In genomic region chr12:95918194-95918993, GRCh38 we compare ENCODE assay signal across 9 cellular contexts. TPM values are rescaled to one million over a fixed set of nuclear protein-coding genes. Genes with fewer than 3 reads are reported as not detected.
DNase-seq lines count a peak whose midpoint lies in the region; ATAC-seq and TF ChIP-seq lines count a peak whose summit lies in the region.
"Had no signal": no experiment of that assay in that cellular context is flagged by ENCODE, and none has a peak within 500 bp of the region (broad histone marks: within the 10 kb centered on the region; RNA-seq: fewer than 3 reads in every experiment).

No MANE protein-coding gene starts in this region.

- peak overlapping the region; percentile 38; the same call in 1 of the 2 replicates for H2AFZ ChIP-seq in OCI-LY7 (ENCODE audit: low read length)

- no peak overlapping the region for H3K4me2 ChIP-seq in OCI-LY7 (ENCODE audit: low read length)

- POLR2A ChIA-PET in OCI-LY7 (lab: Charles Lee) = interaction anchor here (1.1 kb wide), 1 partner anchor 34 kb away, joined by 3 read pairs; no protein-coding TSS in a partner anchor

- H4K20me1 ChIP-seq in OCI-LY7 (ENCODE audit: insufficient read depth, low read length) = no peaks in the 10 kb centered on the region

- H3K4me1 Mint-ChIP-seq in glutamatergic neuron (ENCODE audit: low read depth, unreplicated experiment) = peaks cover 2% of the 10 kb centered on the region

- H3K9me3 Mint-ChIP-seq in glutamatergic neuron (ENCODE audit: unreplicated experiment) = no peaks in the 10 kb centered on the region

- TF ChIP-seq CTCF in OCI-LY7 (conservative IDR thresholded peaks at IDR 0.05; ENCODE audit: low read length) = peak; percentile 93
- peak; percentile 80 for TF ChIP-seq CTCF in glutamatergic neuron (IDR thresholded peaks at IDR 0.05; ENCODE audit: partially characterized antibody, unreplicated experiment)

- H3K4me1 ChIP-seq in OCI-LY7 (ENCODE audit: insufficient read depth, low read length, poor library complexity, severe bottlenecking) = peaks cover 4% of the 10 kb centered on the region

- peak; percentile 85 for DNase-seq in DMS53 (lab: John Stamatoyannopoulos, UW)
- peak; percentile 75 for DNase-seq in OCI-LY7 (ENCODE audit: low spot score)
- peak; percentile 4 for DNase-seq in activated T-helper 9 cell treated with anti-CD3 and anti-CD28 coated beads, Interleukin-2, amount 50 U/mL, for 16 hours (ENCODE audit: low read depth)
- peak; percentile 33 for DNase-seq in glutamatergic neuron
- peak; percentile 21 for DNase-seq in putamen (ENCODE audit: low spot score)

- H3K4me3 Mint-ChIP-seq in glutamatergic neuron (ENCODE audit: unreplicated experiment) = no peak overlapping the region

- intact Hi-C loops in OCI-LY7 (cut with micrococcal nuclease; ENCODE audit: unreplicated experiment) = loop anchor here (1.0 to 2.0 kb wide), 3 partner anchors 44 to 598 kb away; no protein-coding TSS in a partner anchor

- H3K4me3 ChIP-seq in OCI-LY7 (ENCODE audit: low read depth, low read length, poor library complexity, severe bottlenecking) = no peak overlapping the region

- no peaks in the 10 kb centered on the region for H3K9me3 ChIP-seq in OCI-LY7 (ENCODE audit: low read length)

- no peaks in the 10 kb centered on the region for H3K36me3 Mint-ChIP-seq in glutamatergic neuron (ENCODE audit: unreplicated experiment)

- H3K27ac Mint-ChIP-seq in glutamatergic neuron (ENCODE audit: unreplicated experiment) = no peak overlapping the region

- TF ChIP-seq RAD21 in Ishikawa (IDR thresholded peaks at IDR 0.05; ENCODE audit: low read depth) = peak; percentile 87

- peak; percentile 93 for ATAC-seq in GM21381 (IDR thresholded peaks at IDR 0.05; ENCODE audit: unreplicated experiment)
- ATAC-seq in HG03097 (IDR thresholded peaks at IDR 0.05; ENCODE audit: low FRiP score, unreplicated experiment) = no peak

- no peaks in the 10 kb centered on the region for H3K36me3 ChIP-seq in OCI-LY7 (ENCODE audit: insufficient read depth, low read length)

- no peaks in the 10 kb centered on the region for H3K79me2 ChIP-seq in OCI-LY7 (ENCODE audit: insufficient read depth, low read depth, low read length)

- no peak overlapping the region for H3K27ac ChIP-seq in OCI-LY7 (ENCODE audit: low read depth, low read length, poor library complexity, severe bottlenecking)

- H3K9me2 ChIP-seq in OCI-LY7 (ENCODE audit: insufficient read depth, low read length) = no peaks in the 10 kb centered on the region

- no TSS peak for BruUV-seq in OCI-LY7 (replicated peaks; lab: Mats Ljungman, UMichigan)

- CTCF ChIA-PET in OCI-LY7 (lab: Charles Lee; ENCODE audit: unreplicated experiment) = interaction anchor here (0.9 to 2.1 kb wide), 2 partner anchors 80 to 82 kb away, joined by 3 to 8 read pairs; no protein-coding TSS in a partner anchor

- TF ChIP-seq EP300 in Ishikawa (IDR thresholded peaks at IDR 0.05; ENCODE audit: borderline replicate concordance) = no peak

- no peaks in the 10 kb centered on the region for H3K27me3 Mint-ChIP-seq in glutamatergic neuron (ENCODE audit: unreplicated experiment)

TF ChIP-seq in Ishikawa, 13 proteins besides CTCF, POLR2A, EP300 and RAD21:
- TF ChIP-seq YY1 (IDR thresholded peaks at IDR 0.05; ENCODE audit: low read depth) = no peak
- no peak for TF ChIP-seq EGR1 (IDR thresholded peaks at IDR 0.05)
- no peak for TF ChIP-seq FOXM1 (IDR thresholded peaks at IDR 0.05; ENCODE audit: borderline replicate concordance, low read depth)
- TF ChIP-seq REST (IDR thresholded peaks at IDR 0.05; ENCODE audit: low read depth) = no peak
- TF ChIP-seq TCF12 (IDR thresholded peaks at IDR 0.05; ENCODE audit: low read depth) = no peak

RNA-seq across cellular contexts. Expression of gene CCDC38, which starts 24.0 kb away (rescaled TPM):
- 0.16 and 0.18 TPM in 2 replicates for total RNA-seq in OCI-LY7 (2014; rRNA removed; shearing (Covaris generic))
- total RNA-seq in OCI-LY7 (2022) (0.99 and 1.5 TPM in 2 replicates), glutamatergic neuron (ENCODE audit: unreplicated experiment) (not detected)
- total RNA-seq: urinary bladder had no signal

RNA-seq across cellular contexts. Expression of gene AMDHD1, which starts 24.7 kb away (rescaled TPM):
- total RNA-seq in OCI-LY7 (2014; rRNA removed; shearing (Covaris generic)) = 0.50 and 0.67 TPM in 2 replicates
- total RNA-seq in OCI-LY7 (2022) (2.6 and 2.8 TPM in 2 replicates), glutamatergic neuron (ENCODE audit: unreplicated experiment) (not detected)

RNA-seq across cellular contexts. Expression of gene SNRPF, which starts 59.6 kb away (rescaled TPM):
- total RNA-seq in OCI-LY7 (2014; rRNA removed; shearing (Covaris generic)) = 34.9 and 38.4 TPM in 2 replicates
- total RNA-seq in OCI-LY7 (2022) (43.5 and 53.2 TPM in 2 replicates), glutamatergic neuron (ENCODE audit: unreplicated experiment) (38.5 TPM)

Comparison
In these comparisons a context has a peak if more than half of its experiments do, and no peak if none do; other contexts are left out.
1. DNase-seq: peak in every context shown above with its lines; median percentile 85 in DMS53; 75 in OCI-LY7; 33 in glutamatergic neuron; 21 in putamen; 4 in activated T-helper 9 cell treated with anti-CD3 and anti-CD28 coated beads, Interleukin-2, amount 50 U/mL, for 16 hours.